In genomic region chr13:23660249-23660648, GRCh38 we compare ENCODE assay signal across 21 cellular contexts.
"Had no signal": no experiment of that assay in that cellular context is flagged by ENCODE, and none has a peak within 500 bp of the region (broad histone marks: within the 10 kb centered on the region; RNA-seq: fewer than 3 reads in every experiment).

No MANE protein-coding gene starts in this region.

- H3K36me3 ChIP-seq: gastroesophageal sphincter, right lobe of liver, tibial artery, upper lobe of left lung, uterus had no signal

- H3K9ac ChIP-seq: parathyroid adenoma had no signal

- H3K27me3 ChIP-seq: esophagus squamous epithelium, gastroesophageal sphincter, hepatocyte, right lobe of liver, tibial artery, upper lobe of left lung, uterus had no signal

- ATAC-seq: gastroesophageal sphincter; left cardiac atrium; left ventricle myocardium superior; stimulated activated memory B cell treated with anti-CD40 and anti-IgM and Interleukin-4, amounts not matched to agents 10 μg/mL and 1 μg/mL and 100 μg/mL, for 72 hours had no signal

- H3K9me3 ChIP-seq: esophagus squamous epithelium, prostate gland, right lobe of liver, tibial artery, upper lobe of left lung, uterus had no signal

- DNase-seq: dermis blood vessel endothelial cell; esophagus squamous epithelium; kidney; left cardiac atrium; left ventricle myocardium superior; mesenchymal stem cell; naive B cell; occipital lobe; right lobe of liver; stimulated activated CD4-positive, alpha-beta T cell treated with anti-CD3 and anti-CD28 coated beads, Interleukin-15, amount 100 ng/mL, for 24 hours; stimulated activated CD4-positive, alpha-beta T cell treated with anti-CD3 and anti-CD28 coated beads, Interleukin-1b, Interleukin-23, amount 100 ng/mL, for 48 hours; stimulated activated CD4-positive, alpha-beta T cell treated with anti-CD3 and anti-CD28 coated beads, Interleukin-4, amount 100 ng/mL, for 24 hours; tibial artery; upper lobe of left lung; uterus had no signal

- H3K4me3 ChIP-seq: esophagus squamous epithelium, gastroesophageal sphincter, hepatocyte, lung, prostate gland, right lobe of liver, tibial artery, upper lobe of left lung, uterus had no signal

- H3K27ac ChIP-seq: gastroesophageal sphincter, hepatocyte, parathyroid adenoma, right lobe of liver, tibial artery, upper lobe of left lung had no signal

- H3K4me1 ChIP-seq: parathyroid adenoma, right lobe of liver, tibial artery, uterus had no signal

- H3K4me2 ChIP-seq: hepatocyte had no signal

- H2AFZ ChIP-seq: hepatocyte, parathyroid adenoma had no signal
